In the genomic region with DNA sequence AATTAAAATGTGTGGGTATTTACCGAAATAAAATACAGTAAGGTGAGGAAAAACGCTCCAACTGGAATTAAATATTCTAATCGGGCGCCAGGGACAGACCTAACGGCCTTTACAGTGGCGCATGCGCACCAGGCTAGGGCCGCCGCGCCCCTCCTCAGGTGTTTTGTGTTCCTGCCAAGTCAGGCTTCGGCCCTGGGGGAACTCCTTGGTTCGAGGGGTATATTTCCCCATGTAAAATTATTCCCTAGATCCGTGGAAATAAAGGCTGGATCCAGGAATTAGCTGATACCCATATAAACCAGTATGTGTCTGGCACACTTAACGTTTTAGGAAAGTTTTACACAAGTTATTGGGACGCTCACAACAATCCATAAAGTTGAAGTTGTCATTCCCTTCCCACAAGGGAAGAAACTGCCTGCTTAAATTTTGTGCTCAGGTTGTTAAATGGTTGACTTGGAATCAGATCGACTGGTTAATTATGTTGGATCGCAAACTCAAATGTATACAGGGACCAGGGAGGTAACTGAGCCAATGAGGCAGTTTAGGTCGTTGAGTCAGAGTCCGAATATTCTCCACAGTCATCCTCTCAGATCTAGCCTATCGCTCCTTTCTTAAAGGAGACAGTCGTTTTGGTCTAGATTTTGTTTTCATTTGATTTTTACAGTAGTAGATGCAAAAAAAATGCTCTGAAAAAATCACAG, we compare ENCODE assay signal across 8 cellular contexts.
DNase-seq lines count a peak whose midpoint lies in the region; ATAC-seq and TF ChIP-seq lines count a peak whose summit lies in the region.

No MANE protein-coding gene starts in this region.

- peak overlapping the region; percentile 99 for H3K4me3 Mint-ChIP-seq in nephron progenitor cell

- no peaks in the 10 kb centered on the region for H3K36me3 ChIP-seq in Loucy (ENCODE audit: insufficient read depth, low read length)

- peak overlapping the region; percentile 95 for H3K27ac ChIP-seq in 22Rv1

- peaks cover 3% of the 10 kb centered on the region for H4K20me1 ChIP-seq in Loucy (ENCODE audit: insufficient read depth, low read length, poor library complexity, severe bottlenecking)

- no peaks in the 10 kb centered on the region for H3K9me2 ChIP-seq in Loucy (replicated peaks; ENCODE audit: low read depth, low read length)

- peak overlapping the region; percentile 85 for H3K4me2 ChIP-seq in Loucy (ENCODE audit: low read depth, low read length, poor library complexity, severe bottlenecking)

- H3K27me3 Mint-ChIP-seq in nephron progenitor cell (ENCODE audit: low read depth, poor library complexity) = no peaks in the 10 kb centered on the region

- peak overlapping the region; percentile 75 for H3K4me3 ChIP-seq in Loucy (ENCODE audit: low read length, poor library complexity, severe bottlenecking)

- H3K27me3 ChIP-seq in Loucy (ENCODE audit: insufficient read depth, low read length, poor library complexity, severe bottlenecking) = no peaks in the 10 kb centered on the region

- ATAC-seq in GM18867 (IDR thresholded peaks at IDR 0.05; ENCODE audit: unreplicated experiment) = peak; percentile 47

- TF ChIP-seq CTCF in 22Rv1 (IDR thresholded peaks at IDR 0.05) = no peak
- no peak for TF ChIP-seq CTCF in Loucy (conservative IDR thresholded peaks at IDR 0.05; ENCODE audit: low read length)
- no peak for TF ChIP-seq CTCF in nephron progenitor cell (IDR thresholded peaks at IDR 0.05)

- no peaks in the 10 kb centered on the region for H3K9me3 ChIP-seq in Loucy (ENCODE audit: insufficient read depth, low read depth, low read length)

- H3K79me2 ChIP-seq in Loucy (ENCODE audit: insufficient read depth, low read length) = peaks cover 43% of the 10 kb centered on the region

- peak overlapping the region; percentile 88 for H3K9ac ChIP-seq in Loucy (ENCODE audit: low read depth, low read length, poor library complexity, severe bottlenecking)

- H3K27ac Mint-ChIP-seq in nephron progenitor cell = peak overlapping the region; percentile 100

- no peaks in the 10 kb centered on the region for H3K9me3 Mint-ChIP-seq in nephron progenitor cell

- H3K36me3 Mint-ChIP-seq in nephron progenitor cell (ENCODE audit: low read depth) = peaks cover 23% of the 10 kb centered on the region

- peaks cover 11% of the 10 kb centered on the region for H3K4me1 ChIP-seq in Loucy (ENCODE audit: insufficient read depth, low read length, poor library complexity, severe bottlenecking)

- no peaks in the 10 kb centered on the region for H3F3A ChIP-seq in Loucy (ENCODE audit: low read depth)

- DNase-seq in SHP77 treated with DMSO at 0.1 percent for 48 hours (lab: John Stamatoyannopoulos, UW) (peak; percentile 18), activated gamma-delta T cell (lab: John Stamatoyannopoulos, UW) (peak; percentile 51), fibroblast of the conjunctiva (ENCODE audit: low read depth) (peak; percentile 17), nephron progenitor cell (peak; percentile 72)
- peak; percentile 63 for DNase-seq in stimulated activated naive CD4-positive, alpha-beta T cell treated with Interleukin-2 at 50 U/mL for 16 hours (lab: John Stamatoyannopoulos, UW)

- peaks cover 25% of the 10 kb centered on the region for H3K4me1 Mint-ChIP-seq in nephron progenitor cell

- H2AFZ ChIP-seq in Loucy (ENCODE audit: low read length) = peak overlapping the region; percentile 100

Comparison
In these comparisons a context has a peak if more than half of its experiments do, and no peak if none do; other contexts are left out.
1. Peak in every context shown above with its lines: DNase-seq, ATAC-seq, H3K4me3 ChIP-seq and H3K27ac ChIP-seq.
2. DNase-seq: peak in every context shown above with its lines; median percentile 72 in nephron progenitor cell; 63 in stimulated activated naive CD4-positive, alpha-beta T cell treated with Interleukin-2 at 50 U/mL for 16 hours; 51 in activated gamma-delta T cell; 18 in SHP77 treated with DMSO at 0.1 percent for 48 hours; 17 in fibroblast of the conjunctiva.